8 cellular contexts compared by ENCODE assay signal in the genomic region with DNA sequence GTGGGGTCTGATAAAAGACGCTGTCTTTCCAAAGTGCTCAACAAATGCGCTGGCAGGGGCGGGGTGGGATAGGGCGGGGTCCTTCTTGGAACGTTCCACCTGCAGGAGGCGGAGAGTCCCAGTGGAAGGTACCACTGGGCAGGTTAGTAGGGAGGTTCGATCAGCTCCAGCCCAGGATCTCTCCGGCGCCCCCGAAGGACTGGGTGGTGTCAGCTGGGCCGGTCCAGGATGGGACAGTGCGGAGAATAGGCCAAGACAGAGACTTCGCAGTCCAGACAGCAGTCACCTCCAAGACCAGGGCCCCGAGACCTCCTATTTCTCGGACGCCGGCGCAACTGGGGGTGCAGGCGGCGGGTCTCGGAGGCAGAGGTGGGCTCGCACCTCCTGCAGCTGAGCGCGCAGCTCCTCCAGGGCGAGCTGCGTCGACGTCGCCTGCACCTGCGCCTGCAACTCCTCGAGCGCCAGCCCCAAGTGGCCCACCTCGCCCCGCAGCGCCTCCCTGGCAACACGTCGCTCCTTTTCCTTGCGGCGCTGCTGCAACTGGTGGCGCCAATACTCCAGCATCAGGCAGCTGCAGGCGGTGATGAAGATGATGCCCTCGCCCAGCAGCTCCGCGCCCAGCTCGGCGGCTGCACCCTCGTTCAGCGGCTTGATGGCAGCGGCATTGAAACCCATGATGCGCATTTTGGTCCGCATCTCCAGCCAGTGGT.
DNase-seq lines count a peak whose midpoint lies in the region; ATAC-seq and TF ChIP-seq lines count a peak whose summit lies in the region.

No MANE protein-coding gene starts in this region.

- ATAC-seq in GM21717 (IDR thresholded peaks at IDR 0.05; ENCODE audit: unreplicated experiment): no peak
- no peak for ATAC-seq in HG03460 (IDR thresholded peaks at IDR 0.05; ENCODE audit: unreplicated experiment)

- H3K4me3 ChIP-seq in coronary artery: peak overlapping the region; percentile 48
- H3K4me3 ChIP-seq in mucosa of rectum (ENCODE audit: low read length in 2 of 2): peak overlapping the region; percentile 60 to 63

- peaks cover 8 to 9% of the 10 kb centered on the region in 2 donors for H3K4me1 ChIP-seq in mucosa of rectum (ENCODE audit: control insufficient read depth in 2 of 2, insufficient read depth in 2 of 2, low read length in 2 of 2)

- H3K9me3 ChIP-seq in mucosa of rectum (ENCODE audit: control insufficient read depth in 2 of 2, low read length in 2 of 2): no peaks in the 10 kb centered on the region

- no peaks in the 10 kb centered on the region for H3K27me3 ChIP-seq in mucosa of rectum (ENCODE audit: control insufficient read depth in 2 of 2, insufficient read depth in 2 of 2, low read length in 2 of 2)

- H3K27ac ChIP-seq in coronary artery: no peak overlapping the region
- H3K27ac ChIP-seq in mucosa of rectum (ENCODE audit: low read depth in 2 of 2, low read length in 2 of 2): peak overlapping the region; percentile 23 to 43

- no peak for TF ChIP-seq CTCF in coronary artery (IDR thresholded peaks at IDR 0.05)

- peak; percentile 82 for DNase-seq in DMS79 treated with DMSO at 0.1 percent for 48 hours (lab: John Stamatoyannopoulos, UW)
- peak; percentile 77 for DNase-seq in NCI-H2171 (lab: John Stamatoyannopoulos, UW)
- no peak for DNase-seq in coronary artery (ENCODE audit: low spot score)
- DNase-seq in dedifferentiated amniotic fluid mesenchymal stem cell (ENCODE audit: extremely low spot score): no peak
- DNase-seq in SW480 (ENCODE audit: low spot score): no peak

- H3K36me3 ChIP-seq in mucosa of rectum (ENCODE audit: control insufficient read depth in 2 of 2, insufficient read depth in 2 of 2, low read length in 2 of 2): peaks cover 20 to 21% of the 10 kb centered on the region in 2 donors

- H3K9ac ChIP-seq in mucosa of rectum (ENCODE audit: low read depth in 1 of 2, low read length in 2 of 2): peak overlapping the region in 1 of 2 donors; percentile 72

Comparison
In these comparisons a context has a peak if more than half of its experiments do, and no peak if none do; other contexts are left out.
1. DNase-seq: peak in DMS79 treated with DMSO at 0.1 percent for 48 hours (single experiment) and NCI-H2171 (single experiment); none in coronary artery (single experiment), dedifferentiated amniotic fluid mesenchymal stem cell (single experiment) and SW480 (single experiment).
2. H3K27ac ChIP-seq: peak in mucosa of rectum (2 of 2); none in coronary artery (0 of 2).